ENCODE assay signal across 23 cellular contexts in genomic region chr3:33582234-33582633, GRCh38.
"Had no signal": no experiment of that assay in that cellular context is flagged by ENCODE, and none has a peak within 500 bp of the region (broad histone marks: within the 10 kb centered on the region; RNA-seq: fewer than 3 reads in every experiment).

No MANE protein-coding gene starts in this region.

- H3K9me3 ChIP-seq: heart right ventricle, right lobe of liver, thyroid gland had no signal

- H3K27me3 ChIP-seq: cardiac muscle cell, heart right ventricle, right lobe of liver, thyroid gland had no signal

- DNase-seq: activated B cell treated with CpG ODN at 0.5 μM for 24 hours; activated CD4-positive, alpha-beta memory T cell treated with anti-CD3 and anti-CD28 coated beads for 36 hours; activated CD4-positive, alpha-beta T cell treated with anti-CD3 and anti-CD28 coated beads for 4 hours; activated naive CD4-positive, alpha-beta T cell treated with Interleukin-2 at 50 U/mL for 16 hours; activated T-cell treated with anti-CD3 and anti-CD28 coated beads, Interleukin-2, amount 50 U/mL, for 48 hours; amygdala; cortex of kidney; erythroblast; foreskin fibroblast; heart right ventricle; immature natural killer cell; left ventricle myocardium superior; mammary epithelial cell; right lobe of liver; stimulated activated CD4-positive, alpha-beta T cell treated with anti-CD3 and anti-CD28 coated beads, Interleukin-1b, Interleukin-23, amount 100 ng/mL, for 48 hours; substantia nigra; T-cell; thyroid gland had no signal

- H3K36me3 ChIP-seq: right lobe of liver, thyroid gland had no signal

- H3K4me1 ChIP-seq: parathyroid adenoma, right lobe of liver, thyroid gland had no signal

- H3K4me3 ChIP-seq: cardiac muscle cell, heart right ventricle, right lobe of liver, skin epidermis, thyroid gland had no signal

- H3K27ac ChIP-seq: cardiac muscle cell, heart right ventricle, parathyroid adenoma, right lobe of liver, skin epidermis, thyroid gland had no signal

- H3K27me3 Mint-ChIP-seq: activated B cell treated with CpG ODN at 0.5 μM for 24 hours; activated CD4-positive, alpha-beta memory T cell treated with anti-CD3 and anti-CD28 coated beads for 36 hours; natural killer cell treated with Interleukin-12 subunit alpha and Interleukin-12 subunit beta and Interleukin-15 and Interleukin-18, amount 100 ng/mL, for 72 hours; stimulated activated naive CD8-positive, alpha-beta T cell treated with anti-CD3 and anti-CD28 coated beads, Interleukin-15, Interleukin-2, amounts not matched to agents 100 ng/mL and 50 ng/mL, for 24 hours; T-cell had no signal

- H3K4me1 Mint-ChIP-seq: activated B cell treated with CpG ODN at 0.5 μM for 24 hours, immature natural killer cell, T-cell had no signal

- H3K4me3 Mint-ChIP-seq: activated B cell treated with CpG ODN at 0.5 μM for 24 hours; activated CD4-positive, alpha-beta memory T cell treated with anti-CD3 and anti-CD28 coated beads for 36 hours; immature natural killer cell; natural killer cell treated with Interleukin-12 subunit alpha and Interleukin-12 subunit beta and Interleukin-15 and Interleukin-18, amount 100 ng/mL, for 72 hours; stimulated activated naive CD8-positive, alpha-beta T cell treated with anti-CD3 and anti-CD28 coated beads, Interleukin-15, Interleukin-2, amounts not matched to agents 100 ng/mL and 50 ng/mL, for 24 hours; T-cell had no signal

- H3K27ac Mint-ChIP-seq: activated CD4-positive, alpha-beta memory T cell treated with anti-CD3 and anti-CD28 coated beads for 36 hours; natural killer cell treated with Interleukin-12 subunit alpha and Interleukin-12 subunit beta and Interleukin-15 and Interleukin-18, amount 100 ng/mL, for 72 hours; stimulated activated naive CD8-positive, alpha-beta T cell treated with anti-CD3 and anti-CD28 coated beads, Interleukin-15, Interleukin-2, amounts not matched to agents 100 ng/mL and 50 ng/mL, for 24 hours; T-cell had no signal

- H3K9me3 Mint-ChIP-seq: activated B cell treated with CpG ODN at 0.5 μM for 24 hours; activated CD4-positive, alpha-beta memory T cell treated with anti-CD3 and anti-CD28 coated beads for 36 hours; immature natural killer cell; natural killer cell treated with Interleukin-12 subunit alpha and Interleukin-12 subunit beta and Interleukin-15 and Interleukin-18, amount 100 ng/mL, for 72 hours; stimulated activated naive CD8-positive, alpha-beta T cell treated with anti-CD3 and anti-CD28 coated beads, Interleukin-15, Interleukin-2, amounts not matched to agents 100 ng/mL and 50 ng/mL, for 24 hours; T-cell had no signal
